1 cellular context compared by ENCODE assay signal in genomic region chr2:188278388-188279092, GRCh38.
TF ChIP-seq lines count a peak whose summit lies in the region.

No MANE protein-coding gene starts in this region.

TF ChIP-seq in IMR-90, 13 proteins besides CTCF, POLR2A, EP300 and RAD21:
- TF ChIP-seq MXI1 (IDR thresholded peaks at IDR 0.05; ENCODE audit: borderline replicate concordance, low read depth, low read length) = no peak
- TF ChIP-seq FOS (IDR thresholded peaks at IDR 0.05; ENCODE audit: low read depth, low read length) = no peak
- no peak for TF ChIP-seq ELK1 (IDR thresholded peaks at IDR 0.05; ENCODE audit: borderline replicate concordance, low read depth, low read length)
- TF ChIP-seq MAFK (IDR thresholded peaks at IDR 0.05; ENCODE audit: low read depth, low read length) = no peak
- TF ChIP-seq RFX5 (IDR thresholded peaks at IDR 0.05; ENCODE audit: low read depth, low read length) = no peak
- no peak for TF ChIP-seq BHLHE40 (IDR thresholded peaks at IDR 0.05; ENCODE audit: low read depth, low read length)
- no peak for TF ChIP-seq CEBPB (IDR thresholded peaks at IDR 0.05; ENCODE audit: low read depth, low read length)
